ENCODE assay signal across 1 cellular context in genomic region chr3:39180546-39181346, GRCh38.
A peak's percentile ranks its signal among the peaks of the same experiment; 100 is the strongest.
TF ChIP-seq lines count a peak whose summit lies in the region.

No MANE protein-coding gene starts in this region.

TF ChIP-seq in K562, 482 proteins besides CTCF, POLR2A, EP300 and RAD21 (continued from another document and continues in another):
- TF ChIP-seq PHTF2 (CRISPR knock-in tag; IDR thresholded peaks at IDR 0.05) (no peak), RBM34 (IDR thresholded peaks at IDR 0.05; ENCODE audit: borderline replicate concordance, insufficient read depth, low read length) (no peak), MLX (CRISPR knock-in tag; conservative IDR thresholded peaks at IDR 0.05) (no peak), IRF1 (CRISPR knock-in tag; IDR thresholded peaks at IDR 0.05; ENCODE audit: borderline replicate concordance) (no peak), TRIM28 (IDR thresholded peaks at IDR 0.05) (no peak), THRA (IDR thresholded peaks at IDR 0.05) (no peak), ZNF644 (tag; IDR thresholded peaks at IDR 0.05; ENCODE audit: low read depth) (no peak), ZNF764 (CRISPR knock-in tag; IDR thresholded peaks at IDR 0.05; ENCODE audit: low read depth) (no peak), HNRNPH1 (optimal IDR thresholded peaks at IDR 0.05; ENCODE audit: low read depth, low read length) (no peak), TEAD1 (CRISPR knock-in tag; IDR thresholded peaks at IDR 0.05) (no peak), ZBED1 (IDR thresholded peaks at IDR 0.05) (no peak), MBD2 (IDR thresholded peaks at IDR 0.05; ENCODE audit: borderline replicate concordance, low read depth) (no peak), NFE2 (IDR thresholded peaks at IDR 0.05; ENCODE audit: low read depth) (no peak), SIRT6 (IDR thresholded peaks at IDR 0.05; ENCODE audit: low read depth, low read length) (no peak), DIDO1 (tag; IDR thresholded peaks at IDR 0.05; ENCODE audit: low read depth) (no peak), TBP (optimal IDR thresholded peaks at IDR 0.05; ENCODE audit: low read depth, low read length) (no peak), ZFP1 (CRISPR knock-in tag; IDR thresholded peaks at IDR 0.05) (no peak), HSF4 (CRISPR knock-in tag; IDR thresholded peaks at IDR 0.05; ENCODE audit: borderline replicate concordance) (no peak), GTF3C2 (IDR thresholded peaks at IDR 0.05; ENCODE audit: borderline replicate concordance, extremely low read depth, insufficient read length) (no peak), SP2 (IDR thresholded peaks at IDR 0.05; ENCODE audit: extremely low read depth, low read depth, low read length, poor library complexity, severe bottlenecking) (no peak), HDAC6 (IDR thresholded peaks at IDR 0.05; ENCODE audit: low read depth, low read length) (no peak), ZNF507 (tag; conservative IDR thresholded peaks at IDR 0.05) (no peak), MCM7 (IDR thresholded peaks at IDR 0.05) (no peak), ZNF354B (CRISPR knock-in tag; IDR thresholded peaks at IDR 0.05) (no peak), FOXP1 (CRISPR knock-in tag; IDR thresholded peaks at IDR 0.05) (no peak), CBX1 (IDR thresholded peaks at IDR 0.05; ENCODE audit: low read depth) (0 out of 2 replicates have a peak, but pooled peaks have one; percentile 47), CBX5 (IDR thresholded peaks at IDR 0.05; ENCODE audit: borderline replicate concordance, low read depth) (no peak), ZNF639 (CRISPR knock-in tag; conservative IDR thresholded peaks at IDR 0.05 in 1 of 2, IDR thresholded peaks at IDR 0.05 in 1 of 2) (no peak), ZNF586 (CRISPR knock-in tag; conservative IDR thresholded peaks at IDR 0.05) (no peak), KHSRP (IDR thresholded peaks at IDR 0.05) (no peak), FUS (optimal IDR thresholded peaks at IDR 0.05; ENCODE audit: low read depth, low read length) (no peak), ZNF778 (CRISPR knock-in tag; IDR thresholded peaks at IDR 0.05) (no peak), PRPF4 (IDR thresholded peaks at IDR 0.05; ENCODE audit: insufficient read depth, low read depth, low read length, poor library complexity, severe bottlenecking) (no peak), NR0B1 (IDR thresholded peaks at IDR 0.05; ENCODE audit: partially characterized antibody) (no peak), ZC3H8 (IDR thresholded peaks at IDR 0.05) (no peak), FOXP4 (CRISPR knock-in tag; IDR thresholded peaks at IDR 0.05; ENCODE audit: borderline replicate concordance) (no peak), GTF2F1 (IDR thresholded peaks at IDR 0.05; ENCODE audit: low read depth, low read length) (no peak), HNRNPUL1 (IDR thresholded peaks at IDR 0.05; ENCODE audit: low read length) (no peak), ZNF592 (IDR thresholded peaks at IDR 0.05) (no peak), ZNF561 (CRISPR knock-in tag; conservative IDR thresholded peaks at IDR 0.05) (no peak), IRF9 (tag; IDR thresholded peaks at IDR 0.05) (no peak), KLF13 (tag; IDR thresholded peaks at IDR 0.05; ENCODE audit: borderline replicate concordance, low read depth) (peak; percentile 63), TCF3 (CRISPR knock-in tag; IDR thresholded peaks at IDR 0.05) (no peak), POU5F1 (IDR thresholded peaks at IDR 0.05; ENCODE audit: borderline replicate concordance, low read depth, low read length, partially characterized antibody) (no peak), ATF7 (IDR thresholded peaks at IDR 0.05) (0 out of 2 replicates have a peak, but pooled peaks have one; percentile 44), DMBX1 (CRISPR knock-in tag; IDR thresholded peaks at IDR 0.05; ENCODE audit: borderline replicate concordance) (no peak), L3MBTL2 (IDR thresholded peaks at IDR 0.05) (peak; percentile 71), POLR2AphosphoS2 (IDR thresholded peaks at IDR 0.05; ENCODE audit: low read length) (no peak), TSC22D4 (tag; IDR thresholded peaks at IDR 0.05) (no peak), RNF2 (IDR thresholded peaks at IDR 0.05) (no peak; the same call in 1 of the 2 replicates), CHD4 (IDR thresholded peaks at IDR 0.05; ENCODE audit: insufficient read depth, insufficient replicate concordance, low read depth, low read length, poor library complexity, severe bottlenecking) (no peak), ZNF41 (CRISPR knock-in tag; conservative IDR thresholded peaks at IDR 0.05) (no peak), HNRNPLL (IDR thresholded peaks at IDR 0.05; ENCODE audit: low read depth, low read length, poor library complexity, severe bottlenecking) (peak; percentile 20), ZNF699 (CRISPR knock-in tag; IDR thresholded peaks at IDR 0.05; ENCODE audit: insufficient replicate concordance) (no peak), PCBP2 (IDR thresholded peaks at IDR 0.05; ENCODE audit: low read depth, low read length, poor library complexity, severe bottlenecking) (no peak), PHB (CRISPR knock-in tag; IDR thresholded peaks at IDR 0.05) (no peak), ETV5 (CRISPR knock-in tag; IDR thresholded peaks at IDR 0.05; ENCODE audit: low read depth) (0 out of 2 replicates have a peak, but pooled peaks have one; percentile 8)
